Comparison of ENCODE assay signal across 8 cellular contexts in genomic region chr16:89506791-89507191, GRCh38. TPM values are rescaled to one million over a fixed set of nuclear protein-coding genes. Genes with fewer than 3 reads are reported as not detected.
DNase-seq lines count a peak whose midpoint lies in the region; ATAC-seq and TF ChIP-seq lines count a peak whose summit lies in the region.

No MANE protein-coding gene starts in this region.

- WGBS in body of pancreas, 2 donors, result 55 to 76% methylated on average over 15 of the region's 15 CpGs

- H3K9me3 Mint-ChIP-seq in naive thymus-derived CD4-positive, alpha-beta T cell, result peaks cover 0 to 5% (median 0%) of the 10 kb centered on the region in 11 donors

- peaks cover 0 to 5% (median 0%) of the 10 kb centered on the region in 5 donors for H3K36me3 Mint-ChIP-seq in naive thymus-derived CD4-positive, alpha-beta T cell

- TF ChIP-seq CTCF in OCI-LY7 (conservative IDR thresholded peaks at IDR 0.05; ENCODE audit: low read length), result no peak
- no peak for TF ChIP-seq CTCF in body of pancreas (IDR thresholded peaks at IDR 0.05)

- H3K79me2 ChIP-seq in OCI-LY7 (ENCODE audit: insufficient read depth, low read depth, low read length), result peaks cover 27% of the 10 kb centered on the region; the same call in 1 of the 2 replicates

- H3K9me3 ChIP-seq in BLaER1 treated with 17β-estradiol and CSF1 and Interleukin-3, amounts not matched to agents 10 nM and 100 nM (replicated peaks in 1 of 11), result no peaks in the 10 kb centered on the region
- H3K9me3 ChIP-seq in OCI-LY7 (ENCODE audit: low read length), result no peaks in the 10 kb centered on the region
- no peaks in the 10 kb centered on the region for H3K9me3 ChIP-seq in body of pancreas
- H3K9me3 ChIP-seq in naive thymus-derived CD4-positive, alpha-beta T cell (ENCODE audit: control insufficient read depth in 2 of 3, low read length in 3 of 3), result no peaks in the 10 kb centered on the region

- intact Hi-C loops in OCI-LY7 (cut with micrococcal nuclease; ENCODE audit: unreplicated experiment) (loop anchor here (5.0 kb wide), 1 partner anchor 189 kb away; no protein-coding TSS in a partner anchor), body of pancreas (cut with DNase I) (loop anchor here (10.0 kb wide), 1 partner anchor 262 kb away; no protein-coding TSS in a partner anchor)
- intact Hi-C loops in naive thymus-derived CD4-positive, alpha-beta T cell (cut with micrococcal nuclease), result loop anchor here (1.0 to 5.0 kb wide), 6 partner anchors 99 to 694 kb away; partner anchors contain the start of genes APRT (in 1 of the 2), CHMP1A (in 1 of the 2), GALNS (in 1 of the 2) and SPATA33 (in 1 of the 2)

- peak overlapping the region; percentile 88 to 100 (median 97) for H3K4me2 ChIP-seq in BLaER1 treated with 17β-estradiol and CSF1 and Interleukin-3, amounts not matched to agents 10 nM and 100 nM
- H3K4me2 ChIP-seq in OCI-LY7 (ENCODE audit: low read length), result peak overlapping the region; percentile 96

- H3K27me3 Mint-ChIP-seq in naive thymus-derived CD4-positive, alpha-beta T cell, result no peaks in the 10 kb centered on the region

- H3K4me1 ChIP-seq in BLaER1 treated with 17β-estradiol and CSF1 and Interleukin-3, amounts not matched to agents 10 nM and 100 nM, result peaks cover 49 to 63% (median 60%) of the 10 kb centered on the region in 10 experiments
- H3K4me1 ChIP-seq in OCI-LY7 (ENCODE audit: insufficient read depth, low read length, poor library complexity, severe bottlenecking) (peaks cover 36% of the 10 kb centered on the region), body of pancreas (peaks cover 60% of the 10 kb centered on the region)
- H3K4me1 ChIP-seq in naive thymus-derived CD4-positive, alpha-beta T cell (ENCODE audit: control insufficient read depth in 2 of 2, insufficient read depth in 2 of 2, low read length in 2 of 2), result peaks cover 30 to 33% of the 10 kb centered on the region in 2 donors

- peak overlapping the region; percentile 79 to 94 (median 82) for H3K4me3 Mint-ChIP-seq in naive thymus-derived CD4-positive, alpha-beta T cell

- no peak for TF ChIP-seq POLR2A in body of pancreas (IDR thresholded peaks at IDR 0.05)

- peaks cover 14 to 46% (median 31%) of the 10 kb centered on the region in 7 donors for H3K4me1 Mint-ChIP-seq in naive thymus-derived CD4-positive, alpha-beta T cell

- no peaks in the 10 kb centered on the region for H3K27me3 ChIP-seq in BLaER1 treated with 17β-estradiol and CSF1 and Interleukin-3, amounts not matched to agents 10 nM and 100 nM
- H3K27me3 ChIP-seq in body of pancreas, result no peaks in the 10 kb centered on the region
- H3K27me3 ChIP-seq in naive thymus-derived CD4-positive, alpha-beta T cell (ENCODE audit: control insufficient read depth in 2 of 2, insufficient read depth in 2 of 2, low read length in 2 of 2), result no peaks in the 10 kb centered on the region

- CTCF ChIA-PET in OCI-LY7 (lab: Charles Lee; ENCODE audit: unreplicated experiment), result interaction anchor here (0.6 kb wide), 1 partner anchor 8 kb away, joined by 5 read pairs; no protein-coding TSS in a partner anchor
- CTCF ChIA-PET in naive thymus-derived CD4-positive, alpha-beta T cell (lab: Charles Lee), result interaction anchor here (0.7 kb wide), 1 partner anchor 9 kb away, joined by 4 read pairs; no protein-coding TSS in a partner anchor

- BruUV-seq in OCI-LY7 (replicated peaks; lab: Mats Ljungman, UMichigan), result no TSS peak

- POLR2A ChIA-PET in OCI-LY7 (lab: Charles Lee), result interaction anchor here (0.6 kb wide), 1 partner anchor 71 kb away, joined by 4 read pairs; no protein-coding TSS in a partner anchor
- POLR2A ChIA-PET in naive thymus-derived CD4-positive, alpha-beta T cell (lab: Charles Lee), result interaction anchor here (0.6 to 5.2 kb wide), 19 partner anchors 12 to 265 kb away, joined by 3 to 68 read pairs (median 4); partner anchors contain the start of gene ANKRD11

- ATAC-seq in body of pancreas (no peak), HG02840 (IDR thresholded peaks at IDR 0.05; ENCODE audit: low FRiP score, unreplicated experiment) (no peak), HG02798 (IDR thresholded peaks at IDR 0.05; ENCODE audit: poor library complexity, unreplicated experiment) (no peak), GM18907 (IDR thresholded peaks at IDR 0.05; ENCODE audit: unreplicated experiment) (no peak)
- ATAC-seq in naive thymus-derived CD4-positive, alpha-beta T cell, result no peak

- H2AFZ ChIP-seq in OCI-LY7 (ENCODE audit: low read length), result no peak overlapping the region

- H3K9ac ChIP-seq in BLaER1 treated with 17β-estradiol and CSF1 and Interleukin-3, amounts not matched to agents 10 nM and 100 nM, result peak overlapping the region; percentile 86 to 97 (median 95)

- peak overlapping the region; percentile 84 to 97 (median 94) for H3K27ac ChIP-seq in BLaER1 treated with 17β-estradiol and CSF1 and Interleukin-3, amounts not matched to agents 10 nM and 100 nM
- H3K27ac ChIP-seq in OCI-LY7 (ENCODE audit: low read depth, low read length, poor library complexity, severe bottlenecking) (peak overlapping the region; percentile 74), body of pancreas (peak overlapping the region in 3 of 4 donors; percentile 87 to 94 (median 89))
- H3K27ac ChIP-seq in naive thymus-derived CD4-positive, alpha-beta T cell (ENCODE audit: low read depth, low read length), result peak overlapping the region; percentile 86

- peak overlapping the region; percentile 85 to 98 (median 93) for H3K4me3 ChIP-seq in BLaER1 treated with 17β-estradiol and CSF1 and Interleukin-3, amounts not matched to agents 10 nM and 100 nM
- peak overlapping the region; percentile 79 for H3K4me3 ChIP-seq in OCI-LY7 (ENCODE audit: low read depth, low read length, poor library complexity, severe bottlenecking)
- no peak overlapping the region for H3K4me3 ChIP-seq in body of pancreas
- peak overlapping the region; percentile 64 for H3K4me3 ChIP-seq in naive thymus-derived CD4-positive, alpha-beta T cell (ENCODE audit: low read length)

- H4K20me1 ChIP-seq in BLaER1 treated with 17β-estradiol and CSF1 and Interleukin-3, amounts not matched to agents 10 nM and 100 nM, result peaks cover 0 to 35% (median 23%) of the 10 kb centered on the region in 11 experiments; a peak in 18 of 22 replicates
- H4K20me1 ChIP-seq in OCI-LY7 (ENCODE audit: insufficient read depth, low read length), result no peaks in the 10 kb centered on the region

- H3K36me3 ChIP-seq in BLaER1 treated with 17β-estradiol and CSF1 and Interleukin-3, amounts not matched to agents 10 nM and 100 nM, result peaks cover 15 to 18% (median 16%) of the 10 kb centered on the region in 11 experiments
- peaks cover 15% of the 10 kb centered on the region for H3K36me3 ChIP-seq in OCI-LY7 (ENCODE audit: insufficient read depth, low read length)
- peaks cover 4 to 10% of the 10 kb centered on the region in 2 donors for H3K36me3 ChIP-seq in body of pancreas (replicated peaks in 1 of 2; ENCODE audit: insufficient read depth in 1 of 2, low read depth in 2 of 2)
- H3K36me3 ChIP-seq in naive thymus-derived CD4-positive, alpha-beta T cell (ENCODE audit: control insufficient read depth in 2 of 3, insufficient read depth in 3 of 3, low read length in 3 of 3), result peaks cover 0 to 15% (median 11%) of the 10 kb centered on the region in 3 experiments

- no peaks in the 10 kb centered on the region for H3K9me2 ChIP-seq in OCI-LY7 (ENCODE audit: insufficient read depth, low read length)

- peak overlapping the region; percentile 83 to 93 (median 92) for H3K27ac Mint-ChIP-seq in naive thymus-derived CD4-positive, alpha-beta T cell

- peak; percentile 18 for DNase-seq in OCI-LY7 (ENCODE audit: low spot score)
- DNase-seq in body of pancreas, result no peak
- peak in 4 of 9 donors; percentile 14 to 42 (median 21) for DNase-seq in naive thymus-derived CD4-positive, alpha-beta T cell
- no peak for DNase-seq in NCI-H2107 treated with DMSO at 0.1 percent for 48 hours (lab: John Stamatoyannopoulos, UW; ENCODE audit: unreplicated experiment)

RNA-seq across cellular contexts. Expression of gene SPG7, which starts 1.4 kb away (rescaled TPM):
- 77.6 and 92.7 TPM in 2 replicates for total RNA-seq in OCI-LY7 (2014; rRNA removed; shearing (Covaris generic))
- 106 and 121 TPM in 2 replicates for total RNA-seq in OCI-LY7 (2022)
- 100 to 1,000 TPM; 107 to 152 TPM for total RNA-seq in body of pancreas
- total RNA-seq in naive thymus-derived CD4-positive, alpha-beta T cell, result 100 to 1,000 TPM; 129 to 181 (median 170) TPM
- polyA plus RNA-seq in naive thymus-derived CD4-positive, alpha-beta T cell, result 10 to 100 TPM; 48.6 to 56.6 TPM

RNA-seq across cellular contexts. Expression of gene ANKRD11, which starts 16.4 kb away (rescaled TPM):
- total RNA-seq in OCI-LY7 (2014; rRNA removed; shearing (Covaris generic)), result 87.0 and 89.1 TPM in 2 replicates
- total RNA-seq in OCI-LY7 (2022) (247 and 251 TPM in 2 replicates), body of pancreas (10 to 100 TPM; 52.1 to 97.9 TPM)
- 100 to 1,000 TPM; 178 to 254 (median 240) TPM for total RNA-seq in naive thymus-derived CD4-positive, alpha-beta T cell
- polyA plus RNA-seq in naive thymus-derived CD4-positive, alpha-beta T cell, result 10 to 100 TPM in 1 of 2 donors, 1 to 10 TPM in 1; 8.7 to 28.4 TPM

RNA-seq across cellular contexts. Expression of gene RPL13, which starts 53.7 kb away (rescaled TPM):
- 7,440 and 9,791 TPM in 2 replicates for total RNA-seq in OCI-LY7 (2014; rRNA removed; shearing (Covaris generic))
- 2,903 and 2,928 TPM in 2 replicates for total RNA-seq in OCI-LY7 (2022)
- 1,000 to 10,000 TPM; 3,820 to 5,570 TPM for total RNA-seq in body of pancreas
- 1,000 to 10,000 TPM; 2,239 to 5,631 (median 5,332) TPM for total RNA-seq in naive thymus-derived CD4-positive, alpha-beta T cell
- polyA plus RNA-seq in naive thymus-derived CD4-positive, alpha-beta T cell, result 1,000 to 10,000 TPM; 6,375 to 8,810 TPM

Comparison
In these comparisons a context has a peak if more than half of its experiments do, and no peak if none do; other contexts are left out.
1. H3K4me3 ChIP-seq: peak in BLaER1 treated with 17β-estradiol and CSF1 and Interleukin-3, amounts not matched to agents 10 nM and 100 nM (10 of 10), OCI-LY7 (single experiment) and naive thymus-derived CD4-positive, alpha-beta T cell (single experiment); none in body of pancreas (0 of 2).
2. Peak in every context shown above with its lines, with median percentiles within 50 percentile points of each other: H3K27ac ChIP-seq.